ENCODE assay signal across 18 cellular contexts in the genomic region with DNA sequence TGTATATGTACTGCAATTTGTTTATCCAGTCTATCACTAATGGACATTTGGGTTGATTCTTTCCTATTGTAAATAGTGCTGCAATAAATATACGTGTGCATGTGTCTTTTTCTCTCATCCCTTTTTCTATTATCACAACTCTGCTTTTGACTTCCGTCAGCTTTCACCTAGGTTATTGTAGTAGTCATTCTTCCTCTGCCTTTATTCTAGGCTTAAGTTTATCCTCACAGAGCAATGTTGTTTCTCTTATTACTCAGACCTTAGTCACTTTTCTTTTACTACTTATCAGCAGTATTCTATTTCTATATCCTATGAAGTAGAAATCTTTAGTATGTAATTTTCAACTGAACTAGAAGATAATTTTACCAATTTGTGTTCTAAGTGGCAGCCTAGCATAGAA.
DNase-seq lines count a peak whose midpoint lies in the region; ATAC-seq and TF ChIP-seq lines count a peak whose summit lies in the region.
"Had no signal": no experiment of that assay in that cellular context is flagged by ENCODE, and none has a peak within 500 bp of the region (broad histone marks: within the 10 kb centered on the region; RNA-seq: fewer than 3 reads in every experiment).

No MANE protein-coding gene starts in this region.

- no peak overlapping the region for H3K9ac ChIP-seq in HCT116 (ENCODE audit: low read length)

- intact Hi-C loops in HCT116 (cut with micrococcal nuclease), result no loop called here

- no peaks in the 10 kb centered on the region for H3K9me2 ChIP-seq in HCT116 (ENCODE audit: insufficient read depth)

- no peak for DNase-seq in HCT116 (ENCODE audit: low read depth, low spot score)
- peak; percentile 31 for DNase-seq in RWPE1 (ENCODE audit: low spot score)
- DNase-seq in renal cortical epithelial cell (ENCODE audit: low read depth), result peak; percentile 5
- no peak for DNase-seq in NCI-H774 (lab: John Stamatoyannopoulos, UW)
- no peak for DNase-seq in NCI-H446 (lab: John Stamatoyannopoulos, UW)
- DNase-seq: activated naive CD8-positive, alpha-beta T cell treated with anti-CD3 and anti-CD28 coated beads for 36 hours; DMS79; endodermal cell; immature natural killer cell; NCI-H1417; NCI-H2107; NCI-H510A treated with DMSO at 0.1 percent for 48 hours; RPMI8226 had no signal

- TF ChIP-seq CTCF in HCT116 (IDR thresholded peaks at IDR 0.05 in 2 of 3, conservative IDR thresholded peaks at IDR 0.05 in 1 of 3; ENCODE audit: borderline replicate concordance in 1 of 3, insufficient read depth in 1 of 3, low read depth in 2 of 3, low read length in 2 of 3), result no peak
- no peak for TF ChIP-seq CTCF in RWPE1 (conservative IDR thresholded peaks at IDR 0.05; ENCODE audit: low read depth)

- no peak for TF ChIP-seq RAD21 in HCT116 (IDR thresholded peaks at IDR 0.05; ENCODE audit: low read depth)

- POLR2A ChIA-PET in HCT116 (lab: Charles Lee), result no interaction called here
- POLR2A ChIA-PET in RWPE1 (lab: Yijun Ruan, JAX; ENCODE audit: low non-redundant PET), result no interaction called here

- CTCF ChIA-PET in HCT116 (lab: Charles Lee) (no interaction called here), RWPE1 (lab: Yijun Ruan, JAX) (no interaction called here)

- RAD21 ChIA-PET in HCT116 (lab: Charles Lee; ENCODE audit: low non-redundant PET in 1 of 2, low total read pairs in 2 of 2, uncharacterized antibody in 2 of 2, unreplicated experiment in 2 of 2), result no interaction called here

- H3K27ac ChIP-seq in HCT116 (ENCODE audit: low read depth, low read length) (no peak overlapping the region), RWPE1 (no peak overlapping the region)
- H3K27ac ChIP-seq: coronary artery, thoracic aorta had no signal

- no peaks in the 10 kb centered on the region for H3K9me3 ChIP-seq in HCT116 (ENCODE audit: control insufficient read depth in 1 of 2, insufficient read depth in 1 of 2, low read depth in 1 of 2, low read length in 2 of 2)
- H3K9me3 ChIP-seq: thoracic aorta had no signal

- no peaks in the 10 kb centered on the region for H3K36me3 ChIP-seq in HCT116 (ENCODE audit: control insufficient read depth in 1 of 2, insufficient read depth in 2 of 2, low read length in 2 of 2)
- H3K36me3 ChIP-seq: thoracic aorta had no signal

- H3K27me3 ChIP-seq in HCT116 (ENCODE audit: insufficient read depth, low read length), result no peaks in the 10 kb centered on the region

- no peaks in the 10 kb centered on the region for H3K4me1 ChIP-seq in HCT116 (ENCODE audit: control insufficient read depth in 1 of 2, insufficient read depth in 2 of 2, low read length in 2 of 2)

- no peaks in the 10 kb centered on the region for H3K79me2 ChIP-seq in HCT116 (ENCODE audit: insufficient read depth, low read length)

- ATAC-seq in HCT116, result no peak
- ATAC-seq in esophagus mucosa, result peak; percentile 38
- no peak for ATAC-seq in HG02885 (IDR thresholded peaks at IDR 0.05; ENCODE audit: poor library complexity, unreplicated experiment)
- ATAC-seq: WTC11 had no signal

- no peak for TF ChIP-seq POLR2A in HCT116 (IDR thresholded peaks at IDR 0.05; ENCODE audit: borderline replicate concordance, extremely low read depth, insufficient read depth, insufficient read length)

- H2AFZ ChIP-seq in HCT116 (ENCODE audit: low read depth, low read length, poor library complexity, severe bottlenecking), result peak overlapping the region; percentile 7

- H3K4me3 ChIP-seq in HCT116 (replicated peaks in 1 of 2; ENCODE audit: low read depth in 1 of 2, low read length in 2 of 2), result no peak overlapping the region
- H3K4me3 ChIP-seq: coronary artery, thoracic aorta had no signal

- no peaks in the 10 kb centered on the region for H4K20me1 ChIP-seq in HCT116 (ENCODE audit: insufficient read depth)

- no TSS peak for BruUV-seq in HCT116 (replicated peaks; lab: Mats Ljungman, UMichigan)

- H3K4me2 ChIP-seq in HCT116 (ENCODE audit: low read length), result no peak overlapping the region

TF ChIP-seq in HCT116, 20 proteins besides CTCF, POLR2A, EP300 and RAD21:
- TF ChIP-seq, protein P1, sequence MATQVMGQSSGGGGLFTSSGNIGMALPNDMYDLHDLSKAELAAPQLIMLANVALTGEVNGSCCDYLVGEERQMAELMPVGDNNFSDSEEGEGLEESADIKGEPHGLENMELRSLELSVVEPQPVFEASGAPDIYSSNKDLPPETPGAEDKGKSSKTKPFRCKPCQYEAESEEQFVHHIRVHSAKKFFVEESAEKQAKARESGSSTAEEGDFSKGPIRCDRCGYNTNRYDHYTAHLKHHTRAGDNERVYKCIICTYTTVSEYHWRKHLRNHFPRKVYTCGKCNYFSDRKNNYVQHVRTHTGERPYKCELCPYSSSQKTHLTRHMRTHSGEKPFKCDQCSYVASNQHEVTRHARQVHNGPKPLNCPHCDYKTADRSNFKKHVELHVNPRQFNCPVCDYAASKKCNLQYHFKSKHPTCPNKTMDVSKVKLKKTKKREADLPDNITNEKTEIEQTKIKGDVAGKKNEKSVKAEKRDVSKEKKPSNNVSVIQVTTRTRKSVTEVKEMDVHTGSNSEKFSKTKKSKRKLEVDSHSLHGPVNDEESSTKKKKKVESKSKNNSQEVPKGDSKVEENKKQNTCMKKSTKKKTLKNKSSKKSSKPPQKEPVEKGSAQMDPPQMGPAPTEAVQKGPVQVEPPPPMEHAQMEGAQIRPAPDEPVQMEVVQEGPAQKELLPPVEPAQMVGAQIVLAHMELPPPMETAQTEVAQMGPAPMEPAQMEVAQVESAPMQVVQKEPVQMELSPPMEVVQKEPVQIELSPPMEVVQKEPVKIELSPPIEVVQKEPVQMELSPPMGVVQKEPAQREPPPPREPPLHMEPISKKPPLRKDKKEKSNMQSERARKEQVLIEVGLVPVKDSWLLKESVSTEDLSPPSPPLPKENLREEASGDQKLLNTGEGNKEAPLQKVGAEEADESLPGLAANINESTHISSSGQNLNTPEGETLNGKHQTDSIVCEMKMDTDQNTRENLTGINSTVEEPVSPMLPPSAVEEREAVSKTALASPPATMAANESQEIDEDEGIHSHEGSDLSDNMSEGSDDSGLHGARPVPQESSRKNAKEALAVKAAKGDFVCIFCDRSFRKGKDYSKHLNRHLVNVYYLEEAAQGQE (IDR thresholded peaks at IDR 0.05; ENCODE audit: low read depth), result no peak
- TF ChIP-seq YY1 (IDR thresholded peaks at IDR 0.05; ENCODE audit: extremely low read depth, insufficient replicate concordance, low read depth, low read length), result no peak
- no peak for TF ChIP-seq ZFX (IDR thresholded peaks at IDR 0.05)
- TF ChIP-seq, protein P2, sequence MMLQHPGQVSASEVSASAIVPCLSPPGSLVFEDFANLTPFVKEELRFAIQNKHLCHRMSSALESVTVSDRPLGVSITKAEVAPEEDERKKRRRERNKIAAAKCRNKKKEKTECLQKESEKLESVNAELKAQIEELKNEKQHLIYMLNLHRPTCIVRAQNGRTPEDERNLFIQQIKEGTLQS (IDR thresholded peaks at IDR 0.05), result no peak
- no peak for TF ChIP-seq FOSL1 (IDR thresholded peaks at IDR 0.05; ENCODE audit: low read depth)
- no peak for TF ChIP-seq CEBPB (IDR thresholded peaks at IDR 0.05; ENCODE audit: low read depth)

Comparison
In these comparisons a context has a peak if more than half of its experiments do, and no peak if none do; other contexts are left out.
1. DNase-seq: peak in RWPE1 (single experiment) and renal cortical epithelial cell (single experiment); none in HCT116 (single experiment), NCI-H774 (single experiment) and NCI-H446 (0 of 2).